Comparison of ENCODE assay signal across 1 cellular context in the genomic region with DNA sequence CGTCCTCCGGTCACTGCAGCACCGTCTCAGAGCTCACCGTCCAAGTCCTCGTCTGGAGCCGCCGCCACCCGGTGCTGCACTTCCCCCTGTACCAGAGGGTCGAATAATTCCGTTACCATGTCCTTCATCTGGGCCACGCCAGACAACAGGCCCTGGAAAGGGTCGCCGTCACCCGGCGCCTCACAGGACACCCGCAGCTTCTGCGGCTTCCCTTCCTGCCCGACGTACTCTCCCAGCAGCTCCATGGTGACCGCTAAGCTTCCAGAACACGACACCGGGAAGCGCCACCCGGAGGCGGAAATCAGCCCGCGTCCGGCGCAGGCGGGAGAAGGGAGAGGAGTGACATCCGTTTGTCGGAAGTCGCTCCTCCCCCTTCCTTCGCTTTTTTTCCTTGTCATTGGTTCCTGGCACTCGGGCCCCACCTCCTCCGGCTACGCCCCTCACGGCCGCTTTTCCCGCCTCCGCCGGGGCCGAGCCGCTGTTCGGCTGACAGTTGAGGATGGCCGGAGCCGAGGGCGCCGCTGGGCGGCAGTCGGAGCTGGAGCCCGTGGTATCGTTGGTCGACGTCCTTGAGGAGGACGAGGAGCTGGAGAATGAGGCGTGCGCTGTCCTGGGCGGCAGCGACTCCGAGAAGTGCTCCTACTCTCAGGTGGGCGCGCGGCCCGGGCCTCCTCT.
A peak's percentile ranks its signal among the peaks of the same experiment; 100 is the strongest.
TF ChIP-seq lines count a peak whose summit lies in the region.

A gene with protein sequence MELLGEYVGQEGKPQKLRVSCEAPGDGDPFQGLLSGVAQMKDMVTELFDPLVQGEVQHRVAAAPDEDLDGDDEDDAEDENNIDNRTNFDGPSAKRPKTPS (minus strand): TSS at position 273 of the 675 bp plus-strand sequence. CDS start 28 bp downstream, at position 245.
A gene with protein sequence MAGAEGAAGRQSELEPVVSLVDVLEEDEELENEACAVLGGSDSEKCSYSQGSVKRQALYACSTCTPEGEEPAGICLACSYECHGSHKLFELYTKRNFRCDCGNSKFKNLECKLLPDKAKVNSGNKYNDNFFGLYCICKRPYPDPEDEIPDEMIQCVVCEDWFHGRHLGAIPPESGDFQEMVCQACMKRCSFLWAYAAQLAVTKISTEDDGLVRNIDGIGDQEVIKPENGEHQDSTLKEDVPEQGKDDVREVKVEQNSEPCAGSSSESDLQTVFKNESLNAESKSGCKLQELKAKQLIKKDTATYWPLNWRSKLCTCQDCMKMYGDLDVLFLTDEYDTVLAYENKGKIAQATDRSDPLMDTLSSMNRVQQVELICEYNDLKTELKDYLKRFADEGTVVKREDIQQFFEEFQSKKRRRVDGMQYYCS (plus strand): TSS at position 464 of the 675 bp plus-strand sequence. CDS start 36 bp downstream, at position 500.

TF ChIP-seq in HepG2, 621 proteins besides CTCF, POLR2A, EP300 and RAD21 (continued from another document and continues in another):
- peak; percentile 72; the same call in 1 of the 2 replicates for TF ChIP-seq MYC (CRISPR knock-in tag; IDR thresholded peaks at IDR 0.05; ENCODE audit: borderline replicate concordance)
- no peak for TF ChIP-seq JUNB (CRISPR knock-in tag; IDR thresholded peaks at IDR 0.05; ENCODE audit: borderline replicate concordance)
- TF ChIP-seq, protein P1, sequence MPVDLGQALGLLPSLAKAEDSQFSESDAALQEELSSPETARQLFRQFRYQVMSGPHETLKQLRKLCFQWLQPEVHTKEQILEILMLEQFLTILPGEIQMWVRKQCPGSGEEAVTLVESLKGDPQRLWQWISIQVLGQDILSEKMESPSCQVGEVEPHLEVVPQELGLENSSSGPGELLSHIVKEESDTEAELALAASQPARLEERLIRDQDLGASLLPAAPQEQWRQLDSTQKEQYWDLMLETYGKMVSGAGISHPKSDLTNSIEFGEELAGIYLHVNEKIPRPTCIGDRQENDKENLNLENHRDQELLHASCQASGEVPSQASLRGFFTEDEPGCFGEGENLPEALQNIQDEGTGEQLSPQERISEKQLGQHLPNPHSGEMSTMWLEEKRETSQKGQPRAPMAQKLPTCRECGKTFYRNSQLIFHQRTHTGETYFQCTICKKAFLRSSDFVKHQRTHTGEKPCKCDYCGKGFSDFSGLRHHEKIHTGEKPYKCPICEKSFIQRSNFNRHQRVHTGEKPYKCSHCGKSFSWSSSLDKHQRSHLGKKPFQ (CRISPR knock-in tag; IDR thresholded peaks at IDR 0.05; ENCODE audit: insufficient replicate concordance), result peak; percentile 55
- TF ChIP-seq ZNF337 (CRISPR knock-in tag; IDR thresholded peaks at IDR 0.05; ENCODE audit: borderline replicate concordance, low read depth), result no peak
- no peak for TF ChIP-seq ZNF253 (CRISPR knock-in tag; IDR thresholded peaks at IDR 0.05; ENCODE audit: borderline replicate concordance)
- 0 out of 2 replicates have a peak, but pooled peaks have one; percentile 62 for TF ChIP-seq ZNF674 (CRISPR knock-in tag; IDR thresholded peaks at IDR 0.05; ENCODE audit: low read depth)
- TF ChIP-seq, protein P2, sequence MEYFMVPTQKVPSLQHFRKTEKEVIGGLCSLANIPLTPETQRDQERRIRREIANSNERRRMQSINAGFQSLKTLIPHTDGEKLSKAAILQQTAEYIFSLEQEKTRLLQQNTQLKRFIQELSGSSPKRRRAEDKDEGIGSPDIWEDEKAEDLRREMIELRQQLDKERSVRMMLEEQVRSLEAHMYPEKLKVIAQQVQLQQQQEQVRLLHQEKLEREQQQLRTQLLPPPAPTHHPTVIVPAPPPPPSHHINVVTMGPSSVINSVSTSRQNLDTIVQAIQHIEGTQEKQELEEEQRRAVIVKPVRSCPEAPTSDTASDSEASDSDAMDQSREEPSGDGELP (IDR thresholded peaks at IDR 0.05; ENCODE audit: borderline replicate concordance, low read depth), result peak; percentile 78; the same call in 1 of the 2 replicates
- TF ChIP-seq SMAD3 (CRISPR knock-in tag; IDR thresholded peaks at IDR 0.05), result peak; percentile 20; the same call in 1 of the 2 replicates
- no peak for TF ChIP-seq ZNF235 (CRISPR knock-in tag; IDR thresholded peaks at IDR 0.05; ENCODE audit: borderline replicate concordance)
- TF ChIP-seq, protein P3, sequence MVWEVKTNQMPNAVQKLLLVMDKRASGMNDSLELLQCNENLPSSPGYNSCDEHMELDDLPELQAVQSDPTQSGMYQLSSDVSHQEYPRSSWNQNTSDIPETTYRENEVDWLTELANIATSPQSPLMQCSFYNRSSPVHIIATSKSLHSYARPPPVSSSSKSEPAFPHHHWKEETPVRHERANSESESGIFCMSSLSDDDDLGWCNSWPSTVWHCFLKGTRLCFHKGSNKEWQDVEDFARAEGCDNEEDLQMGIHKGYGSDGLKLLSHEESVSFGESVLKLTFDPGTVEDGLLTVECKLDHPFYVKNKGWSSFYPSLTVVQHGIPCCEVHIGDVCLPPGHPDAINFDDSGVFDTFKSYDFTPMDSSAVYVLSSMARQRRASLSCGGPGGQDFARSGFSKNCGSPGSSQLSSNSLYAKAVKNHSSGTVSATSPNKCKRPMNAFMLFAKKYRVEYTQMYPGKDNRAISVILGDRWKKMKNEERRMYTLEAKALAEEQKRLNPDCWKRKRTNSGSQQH (CRISPR knock-in tag; IDR thresholded peaks at IDR 0.05; ENCODE audit: low read depth), result peak; percentile 83; the same call in 1 of the 2 replicates
- no peak for TF ChIP-seq KLF9 (CRISPR knock-in tag; IDR thresholded peaks at IDR 0.05; ENCODE audit: low read depth)
- TF ChIP-seq ZSCAN20 (CRISPR knock-in tag; IDR thresholded peaks at IDR 0.05; ENCODE audit: borderline replicate concordance), result no peak
- TF ChIP-seq, protein P4, sequence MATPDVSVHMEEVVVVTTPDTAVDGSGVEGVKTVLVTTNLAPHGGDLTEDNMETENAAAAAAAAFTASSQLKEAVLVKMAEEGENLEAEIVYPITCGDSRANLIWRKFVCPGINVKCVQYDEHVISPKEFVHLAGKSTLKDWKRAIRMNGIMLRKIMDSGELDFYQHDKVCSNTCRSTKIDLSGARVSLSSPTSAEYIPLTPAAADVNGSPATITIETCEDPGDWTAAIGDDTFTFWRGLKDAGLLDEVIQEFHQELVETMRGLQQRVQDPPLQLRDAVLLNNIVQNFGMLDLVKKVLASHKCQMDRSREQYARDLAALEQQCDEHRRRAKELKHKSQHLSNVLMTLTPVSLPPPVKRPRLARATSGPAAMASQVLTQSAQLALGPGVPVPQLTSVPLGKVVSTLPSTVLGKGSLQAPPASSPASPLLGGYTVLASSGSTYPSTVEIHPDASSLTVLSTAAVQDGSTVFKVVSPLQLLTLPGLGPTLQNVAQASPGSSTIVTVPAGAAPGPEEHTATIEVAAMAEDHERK (CRISPR knock-in tag; IDR thresholded peaks at IDR 0.05; ENCODE audit: low read depth), result no peak
- TF ChIP-seq, protein P5, sequence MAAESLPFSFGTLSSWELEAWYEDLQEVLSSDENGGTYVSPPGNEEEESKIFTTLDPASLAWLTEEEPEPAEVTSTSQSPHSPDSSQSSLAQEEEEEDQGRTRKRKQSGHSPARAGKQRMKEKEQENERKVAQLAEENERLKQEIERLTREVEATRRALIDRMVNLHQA (CRISPR knock-in tag; IDR thresholded peaks at IDR 0.05), result no peak
- TF ChIP-seq, protein P6, sequence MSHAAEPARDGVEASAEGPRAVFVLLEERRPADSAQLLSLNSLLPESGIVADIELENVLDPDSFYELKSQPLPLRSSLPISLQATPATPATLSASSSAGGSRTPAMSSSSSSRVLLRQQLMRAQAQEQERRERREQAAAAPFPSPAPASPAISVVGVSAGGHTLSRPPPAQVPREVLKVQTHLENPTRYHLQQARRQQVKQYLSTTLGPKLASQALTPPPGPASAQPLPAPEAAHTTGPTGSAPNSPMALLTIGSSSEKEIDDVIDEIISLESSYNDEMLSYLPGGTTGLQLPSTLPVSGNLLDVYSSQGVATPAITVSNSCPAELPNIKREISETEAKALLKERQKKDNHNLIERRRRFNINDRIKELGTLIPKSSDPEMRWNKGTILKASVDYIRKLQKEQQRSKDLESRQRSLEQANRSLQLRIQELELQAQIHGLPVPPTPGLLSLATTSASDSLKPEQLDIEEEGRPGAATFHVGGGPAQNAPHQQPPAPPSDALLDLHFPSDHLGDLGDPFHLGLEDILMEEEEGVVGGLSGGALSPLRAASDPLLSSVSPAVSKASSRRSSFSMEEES (CRISPR knock-in tag; IDR thresholded peaks at IDR 0.05), result peak; percentile 34; the same call in 1 of the 2 replicates
- TF ChIP-seq, protein P7, sequence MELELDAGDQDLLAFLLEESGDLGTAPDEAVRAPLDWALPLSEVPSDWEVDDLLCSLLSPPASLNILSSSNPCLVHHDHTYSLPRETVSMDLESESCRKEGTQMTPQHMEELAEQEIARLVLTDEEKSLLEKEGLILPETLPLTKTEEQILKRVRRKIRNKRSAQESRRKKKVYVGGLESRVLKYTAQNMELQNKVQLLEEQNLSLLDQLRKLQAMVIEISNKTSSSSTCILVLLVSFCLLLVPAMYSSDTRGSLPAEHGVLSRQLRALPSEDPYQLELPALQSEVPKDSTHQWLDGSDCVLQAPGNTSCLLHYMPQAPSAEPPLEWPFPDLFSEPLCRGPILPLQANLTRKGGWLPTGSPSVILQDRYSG (CRISPR knock-in tag; IDR thresholded peaks at IDR 0.05), result peak; percentile 52; the same call in 1 of the 2 replicates
- TF ChIP-seq MED8 (CRISPR knock-in tag; IDR thresholded peaks at IDR 0.05; ENCODE audit: insufficient replicate concordance), result no peak
- peak; percentile 66; the same call in 1 of the 2 replicates for TF ChIP-seq ZNF124 (CRISPR knock-in tag; IDR thresholded peaks at IDR 0.05)
- peak; percentile 38 for TF ChIP-seq RARA (CRISPR knock-in tag; IDR thresholded peaks at IDR 0.05)
- peak; percentile 63 for TF ChIP-seq YY1 (IDR thresholded peaks at IDR 0.05; ENCODE audit: insufficient read depth, insufficient replicate concordance, low read depth, low read length)
- TF ChIP-seq HOXD1 (CRISPR knock-in tag; IDR thresholded peaks at IDR 0.05), result 0 out of 2 replicates have a peak, but pooled peaks have one; percentile 13
- peak; percentile 65; the same call in 1 of the 2 replicates for TF ChIP-seq SIX4 (CRISPR knock-in tag; IDR thresholded peaks at IDR 0.05)
- no peak; the same call in 1 of the 2 replicates for TF ChIP-seq ZNF292 (CRISPR knock-in tag; IDR thresholded peaks at IDR 0.05; ENCODE audit: borderline replicate concordance, low read depth)
- no peak; the same call in 1 of the 2 replicates for TF ChIP-seq ZNF564 (CRISPR knock-in tag; IDR thresholded peaks at IDR 0.05)
- TF ChIP-seq GLI4 (CRISPR knock-in tag; IDR thresholded peaks at IDR 0.05; ENCODE audit: borderline replicate concordance), result peak; percentile 60; the same call in 1 of the 2 replicates
- peak; percentile 92 for TF ChIP-seq GATAD1 (CRISPR knock-in tag; IDR thresholded peaks at IDR 0.05)
- TF ChIP-seq LCORL (IDR thresholded peaks at IDR 0.05), result no peak
- TF ChIP-seq LCORL (CRISPR knock-in tag; IDR thresholded peaks at IDR 0.05), result peak; percentile 40; the same call in 1 of the 2 replicates
- TF ChIP-seq BRCA1 (CRISPR knock-in tag; IDR thresholded peaks at IDR 0.05), result no peak
- peak; percentile 95 for TF ChIP-seq KMT2A (CRISPR knock-in tag; IDR thresholded peaks at IDR 0.05)
- no peak for TF ChIP-seq ZNF10 (CRISPR knock-in tag; IDR thresholded peaks at IDR 0.05; ENCODE audit: borderline replicate concordance, low read depth)
- peak; percentile 92 for TF ChIP-seq HNRNPLL (IDR thresholded peaks at IDR 0.05; ENCODE audit: low read depth, low read length, poor library complexity, severe bottlenecking)
- peak; percentile 95 for TF ChIP-seq SIN3A (IDR thresholded peaks at IDR 0.05; ENCODE audit: borderline replicate concordance, low read depth, low read length)
- TF ChIP-seq ZMYM2 (CRISPR knock-in tag; IDR thresholded peaks at IDR 0.05), result no peak
- TF ChIP-seq ZNF589 (CRISPR knock-in tag; conservative IDR thresholded peaks at IDR 0.05), result no peak
- TF ChIP-seq, protein P8, sequence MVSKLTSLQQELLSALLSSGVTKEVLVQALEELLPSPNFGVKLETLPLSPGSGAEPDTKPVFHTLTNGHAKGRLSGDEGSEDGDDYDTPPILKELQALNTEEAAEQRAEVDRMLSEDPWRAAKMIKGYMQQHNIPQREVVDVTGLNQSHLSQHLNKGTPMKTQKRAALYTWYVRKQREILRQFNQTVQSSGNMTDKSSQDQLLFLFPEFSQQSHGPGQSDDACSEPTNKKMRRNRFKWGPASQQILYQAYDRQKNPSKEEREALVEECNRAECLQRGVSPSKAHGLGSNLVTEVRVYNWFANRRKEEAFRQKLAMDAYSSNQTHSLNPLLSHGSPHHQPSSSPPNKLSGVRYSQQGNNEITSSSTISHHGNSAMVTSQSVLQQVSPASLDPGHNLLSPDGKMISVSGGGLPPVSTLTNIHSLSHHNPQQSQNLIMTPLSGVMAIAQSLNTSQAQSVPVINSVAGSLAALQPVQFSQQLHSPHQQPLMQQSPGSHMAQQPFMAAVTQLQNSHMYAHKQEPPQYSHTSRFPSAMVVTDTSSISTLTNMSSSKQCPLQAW (CRISPR knock-in tag; IDR thresholded peaks at IDR 0.05), result peak; percentile 67
- peak; percentile 71; the same call in 1 of the 2 replicates for TF ChIP-seq ZNF792 (CRISPR knock-in tag; IDR thresholded peaks at IDR 0.05)
- TF ChIP-seq MATR3 (CRISPR knock-in tag; IDR thresholded peaks at IDR 0.05), result no peak
- no peak for TF ChIP-seq PHF5A (CRISPR knock-in tag; IDR thresholded peaks at IDR 0.05; ENCODE audit: low read depth, unreplicated experiment)
- TF ChIP-seq CCDC6 (CRISPR knock-in tag; IDR thresholded peaks at IDR 0.05), result peak; percentile 26; the same call in 1 of the 2 replicates
- peak; percentile 18; the same call in 1 of the 2 replicates for TF ChIP-seq ZMYM3 (CRISPR knock-in tag; IDR thresholded peaks at IDR 0.05)
- TF ChIP-seq ATF7 (IDR thresholded peaks at IDR 0.05), result no peak
- TF ChIP-seq ATF7 (CRISPR knock-in tag; IDR thresholded peaks at IDR 0.05), result no peak; the same call in 1 of the 2 replicates
- 0 out of 2 replicates have a peak, but pooled peaks have one; percentile 13 for TF ChIP-seq ZNF616 (CRISPR knock-in tag; IDR thresholded peaks at IDR 0.05; ENCODE audit: low read depth)
- TF ChIP-seq CEBPG (CRISPR knock-in tag; IDR thresholded peaks at IDR 0.05), result peak; percentile 6; the same call in 1 of the 2 replicates
- TF ChIP-seq FOXK1 (CRISPR knock-in tag; IDR thresholded peaks at IDR 0.05; ENCODE audit: borderline replicate concordance, low read depth), result peak; percentile 73
- TF ChIP-seq KAT2B (IDR thresholded peaks at IDR 0.05; ENCODE audit: borderline replicate concordance, low read depth, low read length), result no peak
- peak; percentile 73; the same call in 1 of the 2 replicates for TF ChIP-seq TMF1 (CRISPR knock-in tag; IDR thresholded peaks at IDR 0.05; ENCODE audit: low read depth)
- 0 out of 2 replicates have a peak, but pooled peaks have one; percentile 59 for TF ChIP-seq ESRRA (CRISPR knock-in tag; IDR thresholded peaks at IDR 0.05; ENCODE audit: low read depth)
- TF ChIP-seq ZNF614 (CRISPR knock-in tag; IDR thresholded peaks at IDR 0.05; ENCODE audit: borderline replicate concordance), result peak; percentile 64; the same call in 1 of the 2 replicates
- no peak for TF ChIP-seq RFX5 (IDR thresholded peaks at IDR 0.05; ENCODE audit: low read depth, low read length)
- peak; percentile 75; the same call in 1 of the 2 replicates for TF ChIP-seq ZNF839 (CRISPR knock-in tag; IDR thresholded peaks at IDR 0.05; ENCODE audit: borderline replicate concordance)
- peak; percentile 68; the same call in 1 of the 2 replicates for TF ChIP-seq KAT7 (CRISPR knock-in tag; IDR thresholded peaks at IDR 0.05; ENCODE audit: borderline replicate concordance)
